ENCODE assay signal across 18 cellular contexts in genomic region chr7:105866124-105866801, GRCh38.
"Had no signal": no experiment of that assay in that cellular context is flagged by ENCODE, and none has a peak within 500 bp of the region (broad histone marks: within the 10 kb centered on the region; RNA-seq: fewer than 3 reads in every experiment).

No MANE protein-coding gene starts in this region.

- ATAC-seq: activated CD4-positive, CD25-positive, alpha-beta regulatory T cell treated with anti-CD3 and anti-CD28 coated beads, Interleukin-2, amount 50 U/mL, for 24 hours; heart right ventricle; left cardiac atrium; mucosa of descending colon; naive thymus-derived CD8-positive, alpha-beta T cell had no signal

- H3K36me3 Mint-ChIP-seq: activated naive CD8-positive, alpha-beta T cell treated with anti-CD3 and anti-CD28 coated beads, Interleukin-2, amount 10 ng/mL, durations not matched to agents 7 days and 5 days; memory B cell had no signal

- H3K27ac ChIP-seq: brain microvascular endothelial cell, heart right ventricle, right atrium auricular region, transverse colon had no signal

- H3K36me3 ChIP-seq: brain microvascular endothelial cell, right atrium auricular region, transverse colon had no signal

- H3K4me3 Mint-ChIP-seq: activated naive CD8-positive, alpha-beta T cell treated with anti-CD3 and anti-CD28 coated beads, Interleukin-2, amount 10 ng/mL, durations not matched to agents 7 days and 5 days; memory B cell; naive thymus-derived CD8-positive, alpha-beta T cell had no signal

- H3K4me1 Mint-ChIP-seq: activated naive CD8-positive, alpha-beta T cell treated with anti-CD3 and anti-CD28 coated beads, Interleukin-2, amount 10 ng/mL, durations not matched to agents 7 days and 5 days; memory B cell had no signal

- H3K9me3 ChIP-seq: heart right ventricle, mucosa of descending colon, right atrium auricular region, transverse colon had no signal

- H3K4me3 ChIP-seq: heart right ventricle, mucosa of descending colon, right atrium auricular region, transverse colon had no signal

- H3K27ac Mint-ChIP-seq: activated naive CD8-positive, alpha-beta T cell treated with anti-CD3 and anti-CD28 coated beads, Interleukin-2, amount 10 ng/mL, durations not matched to agents 7 days and 5 days; memory B cell had no signal

- DNase-seq: activated CD4-positive, alpha-beta T cell treated with anti-CD3 and anti-CD28 coated beads, Interleukin-2, amount 50 U/mL, for 1 hour; activated CD8-positive, alpha-beta memory T cell treated with anti-CD3 and anti-CD28 coated beads for 24 hours; activated naive CD8-positive, alpha-beta T cell treated with anti-CD3 and anti-CD28 coated beads, Interleukin-2, amount 10 ng/mL, durations not matched to agents 7 days and 5 days; anterior cingulate cortex; brain microvascular endothelial cell; effector CD8-positive, alpha-beta T cell; heart right ventricle; left cardiac atrium; mucosa of descending colon; naive thymus-derived CD8-positive, alpha-beta T cell; posterior cingulate gyrus; small intestine; stimulated activated CD4-positive, alpha-beta T cell treated with anti-CD3 and anti-CD28 coated beads, Interleukin-4, amount 100 ng/mL, for 24 hours; stimulated activated naive CD4-positive, alpha-beta T cell treated with Interleukin-2 at 50 U/mL for 16 hours; transverse colon had no signal

- H3K27me3 Mint-ChIP-seq: activated naive CD8-positive, alpha-beta T cell treated with anti-CD3 and anti-CD28 coated beads, Interleukin-2, amount 10 ng/mL, durations not matched to agents 7 days and 5 days; naive thymus-derived CD8-positive, alpha-beta T cell had no signal

- H3K4me1 ChIP-seq: heart right ventricle, right atrium auricular region had no signal

- H3K9me3 Mint-ChIP-seq: activated naive CD8-positive, alpha-beta T cell treated with anti-CD3 and anti-CD28 coated beads, Interleukin-2, amount 10 ng/mL, durations not matched to agents 7 days and 5 days; memory B cell; naive thymus-derived CD8-positive, alpha-beta T cell had no signal

- H3K27me3 ChIP-seq: brain microvascular endothelial cell, heart right ventricle, right atrium auricular region, transverse colon had no signal
